33 cellular contexts compared by ENCODE assay signal in the genomic region with DNA sequence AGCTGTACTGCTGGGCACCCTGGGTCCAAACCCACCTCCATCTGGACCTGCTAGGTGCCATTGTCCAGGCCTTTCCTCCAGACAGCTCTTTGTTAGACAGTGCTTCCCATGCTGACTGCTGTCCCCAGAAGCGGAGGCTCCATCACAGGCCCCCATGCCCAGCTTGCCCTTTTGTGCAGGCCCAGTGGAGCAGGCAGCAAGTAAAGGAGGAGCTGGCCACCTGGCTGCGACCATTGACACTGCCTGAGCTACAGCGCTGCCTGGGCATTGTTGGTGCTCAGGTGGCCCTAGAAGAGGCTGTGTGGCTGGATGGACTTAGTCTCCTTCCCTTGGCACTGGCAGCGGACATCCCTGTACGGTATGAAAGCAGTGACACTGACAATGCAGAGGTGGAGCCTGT. TPM values are rescaled to one million over a fixed set of nuclear protein-coding genes. Genes with fewer than 3 reads are reported as not detected.
"Had no signal": no experiment of that assay in that cellular context is flagged by ENCODE, and none has a peak within 500 bp of the region (broad histone marks: within the 10 kb centered on the region; RNA-seq: fewer than 3 reads in every experiment).

No MANE protein-coding gene starts in this region.

- H3K27me3 Mint-ChIP-seq: activated CD4-positive, alpha-beta memory T cell treated with anti-CD3 and anti-CD28 coated beads, Interleukin-2, amount 10 ng/mL, durations not matched to agents 7 days and 5 days; activated CD8-positive, alpha-beta memory T cell treated with anti-CD3 and anti-CD28 coated beads, Interleukin-2, amount 10 ng/mL, durations not matched to agents 7 days and 5 days; activated naive CD4-positive, alpha-beta T cell treated with anti-CD3 and anti-CD28 coated beads, Interleukin-2, amount 50 U/mL, for 24 hours; activated naive CD8-positive, alpha-beta T cell treated with anti-CD3 and anti-CD28 coated beads, Interleukin-2, amount 10 ng/mL, durations not matched to agents 7 days and 5 days had no signal

- H3K27me3 ChIP-seq: brain microvascular endothelial cell, MG63, SJCRH30 had no signal

- H3K9ac ChIP-seq: SK-N-SH had no signal

- H3K27ac Mint-ChIP-seq: activated CD4-positive, alpha-beta memory T cell treated with anti-CD3 and anti-CD28 coated beads, Interleukin-2, amount 10 ng/mL, durations not matched to agents 7 days and 5 days; activated CD8-positive, alpha-beta memory T cell treated with anti-CD3 and anti-CD28 coated beads, Interleukin-2, amount 10 ng/mL, durations not matched to agents 7 days and 5 days; activated naive CD4-positive, alpha-beta T cell treated with anti-CD3 and anti-CD28 coated beads, Interleukin-2, amount 50 U/mL, for 24 hours; activated naive CD8-positive, alpha-beta T cell treated with anti-CD3 and anti-CD28 coated beads, Interleukin-2, amount 10 ng/mL, durations not matched to agents 7 days and 5 days; T-helper 1 cell treated with Interleukin-12 subunit alpha and Interleukin-12 subunit beta and Interleukin-4 antibody, amounts not matched to agents 30 μg/mL and 1 μg/mL, for 36 hours; T-helper 2 cell treated with Interferon-gamma antibody and Interleukin-4, amounts not matched to agents 5 μg/mL and 100 μg/mL, for 36 hours; WTC11 had no signal

- H3K9me3 ChIP-seq: MG63, SJCRH30, SK-N-SH had no signal

- ATAC-seq: activated CD4-positive, CD25-positive, alpha-beta regulatory T cell treated with anti-CD3 and anti-CD28 coated beads, Interleukin-2, amount 50 U/mL, for 24 hours; activated CD8-positive, alpha-beta memory T cell treated with anti-CD3 and anti-CD28 coated beads, Interleukin-2, amount 10 ng/mL, durations not matched to agents 7 days and 5 days; WTC11 had no signal

- H3K4me3 Mint-ChIP-seq: activated CD4-positive, alpha-beta memory T cell treated with anti-CD3 and anti-CD28 coated beads, Interleukin-2, amount 10 ng/mL, durations not matched to agents 7 days and 5 days; activated CD8-positive, alpha-beta memory T cell treated with anti-CD3 and anti-CD28 coated beads, Interleukin-2, amount 10 ng/mL, durations not matched to agents 7 days and 5 days; activated naive CD4-positive, alpha-beta T cell treated with anti-CD3 and anti-CD28 coated beads, Interleukin-2, amount 50 U/mL, for 24 hours; activated naive CD8-positive, alpha-beta T cell treated with anti-CD3 and anti-CD28 coated beads, Interleukin-2, amount 10 ng/mL, durations not matched to agents 7 days and 5 days; T-helper 1 cell treated with Interleukin-12 subunit alpha and Interleukin-12 subunit beta and Interleukin-4 antibody, amounts not matched to agents 30 μg/mL and 1 μg/mL, for 36 hours; T-helper 2 cell treated with Interferon-gamma antibody and Interleukin-4, amounts not matched to agents 5 μg/mL and 100 μg/mL, for 36 hours; WTC11 had no signal

- H3K4me3 ChIP-seq: MG63, SJCRH30 had no signal

- H3K9me3 Mint-ChIP-seq: activated CD4-positive, alpha-beta memory T cell treated with anti-CD3 and anti-CD28 coated beads, Interleukin-2, amount 10 ng/mL, durations not matched to agents 7 days and 5 days; activated naive CD4-positive, alpha-beta T cell treated with anti-CD3 and anti-CD28 coated beads, Interleukin-2, amount 50 U/mL, for 24 hours; activated naive CD8-positive, alpha-beta T cell treated with anti-CD3 and anti-CD28 coated beads, Interleukin-2, amount 10 ng/mL, durations not matched to agents 7 days and 5 days; T-helper 1 cell treated with Interleukin-12 subunit alpha and Interleukin-12 subunit beta and Interleukin-4 antibody, amounts not matched to agents 30 μg/mL and 1 μg/mL, for 36 hours; T-helper 2 cell treated with Interferon-gamma antibody and Interleukin-4, amounts not matched to agents 5 μg/mL and 100 μg/mL, for 36 hours; WTC11 had no signal

- H3K27ac ChIP-seq: brain microvascular endothelial cell, SJCRH30 had no signal

- H3K4me2 ChIP-seq: SK-N-SH had no signal

- DNase-seq: activated CD4-positive, alpha-beta memory T cell treated with anti-CD3 and anti-CD28 coated beads, Interleukin-2, amount 10 ng/mL, durations not matched to agents 7 days and 5 days; activated CD4-positive, alpha-beta T cell treated with anti-CD3 and anti-CD28 coated beads for 4 hours; activated CD4-positive, alpha-beta T cell treated with anti-CD3 and anti-CD28 coated beads, Interleukin-2, amount 50 U/mL, for 1 hour; activated CD8-positive, alpha-beta memory T cell treated with anti-CD3 and anti-CD28 coated beads for 24 hours; activated CD8-positive, alpha-beta memory T cell treated with anti-CD3 and anti-CD28 coated beads, Interleukin-2, amount 10 ng/mL, durations not matched to agents 7 days and 5 days; activated CD8-positive, alpha-beta memory T cell treated with anti-CD3 and anti-CD28 coated beads, Interleukin-2, amount 50 U/mL, for 48 hours; activated effector memory CD4-positive, alpha-beta T cell treated with anti-CD3 and anti-CD28 coated beads, Interleukin-2, amount 50 U/mL, for 16 hours; activated naive CD4-positive, alpha-beta T cell treated with Interleukin-2 at 50 U/mL for 16 hours; activated naive CD8-positive, alpha-beta T cell treated with anti-CD3 and anti-CD28 coated beads, Interleukin-2, amount 10 ng/mL, durations not matched to agents 7 days and 5 days; activated T-cell treated with anti-CD3 and anti-CD28 coated beads, Interleukin-2, amount 50 U/mL, for 48 hours; amygdala; brain microvascular endothelial cell; central memory CD4-positive, alpha-beta T cell; Kasumi-1; KG1; NCI-H1048; NCI-H1105 treated with DMSO at 0.1 percent for 48 hours; NCI-H1436; NCI-H1694; NCI-H1930; NCI-H2081 treated with DMSO at 0.1 percent for 48 hours; NCI-H345; NCI-H524 treated with DMSO at 0.1 percent for 48 hours; SHP77; SJCRH30; SK-N-SH had no signal

- H3K4me1 ChIP-seq: SJCRH30 had no signal

RNA-seq across cellular contexts. Expression of gene HPX, which starts 57.8 kb away (rescaled TPM):
- total RNA-seq: NCI-H460, SJCRH30 had no signal
